In genomic region chr6:159894991-159895390, GRCh38 we compare ENCODE assay signal across 32 cellular contexts. TPM values are rescaled to one million over a fixed set of nuclear protein-coding genes. Genes with fewer than 3 reads are reported as not detected.
"Had no signal": no experiment of that assay in that cellular context is flagged by ENCODE, and none has a peak within 500 bp of the region (broad histone marks: within the 10 kb centered on the region; RNA-seq: fewer than 3 reads in every experiment).

No MANE protein-coding gene starts in this region.

- H3K27ac ChIP-seq: colonic mucosa, esophagus muscularis mucosa, foreskin keratinocyte, gastrocnemius medialis, WERI-Rb-1 had no signal

- H3K4me1 ChIP-seq: colonic mucosa, esophagus muscularis mucosa, foreskin keratinocyte, gastrocnemius medialis had no signal

- H3K36me3 ChIP-seq: colonic mucosa, esophagus muscularis mucosa, gastrocnemius medialis, WERI-Rb-1 had no signal

- H3K27me3 ChIP-seq: colonic mucosa had no signal

- H3K27ac Mint-ChIP-seq: activated B cell treated with CpG ODN at 0.5 μM for 24 hours; activated CD8-positive, alpha-beta T cell treated with anti-CD3 and anti-CD28 coated beads for 36 hours; activated naive CD8-positive, alpha-beta T cell; activated T-cell treated with anti-CD3 and anti-CD28 coated beads, Interleukin-2, amount 50 U/mL, for 72 hours; T-helper 17 cell; T-helper 2 cell treated with Interferon-gamma antibody and Interleukin-4, amounts not matched to agents 5 μg/mL and 100 μg/mL, for 36 hours had no signal

- ATAC-seq: activated CD4-positive, CD25-positive, alpha-beta regulatory T cell treated with anti-CD3 and anti-CD28 coated beads, Interleukin-2, amount 50 U/mL, for 24 hours; activated CD8-positive, alpha-beta T cell treated with anti-CD3 and anti-CD28 coated beads for 36 hours; activated T-cell treated with anti-CD3 and anti-CD28 coated beads, Interleukin-2, amount 50 U/mL, for 72 hours; foreskin keratinocyte; gastrocnemius medialis; T-helper 17 cell had no signal

- H3K4me1 Mint-ChIP-seq: activated B cell treated with CpG ODN at 0.5 μM for 24 hours, T-helper 17 cell had no signal

- H3K9me3 Mint-ChIP-seq: activated B cell treated with CpG ODN at 0.5 μM for 24 hours; activated CD8-positive, alpha-beta T cell treated with anti-CD3 and anti-CD28 coated beads for 36 hours; activated T-cell treated with anti-CD3 and anti-CD28 coated beads, Interleukin-2, amount 50 U/mL, for 72 hours; T-helper 2 cell treated with Interferon-gamma antibody and Interleukin-4, amounts not matched to agents 5 μg/mL and 100 μg/mL, for 36 hours had no signal

- H3K4me3 Mint-ChIP-seq: activated B cell treated with CpG ODN at 0.5 μM for 24 hours; activated CD8-positive, alpha-beta T cell treated with anti-CD3 and anti-CD28 coated beads for 36 hours; activated naive CD8-positive, alpha-beta T cell; activated T-cell treated with anti-CD3 and anti-CD28 coated beads, Interleukin-2, amount 50 U/mL, for 72 hours; T-helper 17 cell; T-helper 2 cell treated with Interferon-gamma antibody and Interleukin-4, amounts not matched to agents 5 μg/mL and 100 μg/mL, for 36 hours had no signal

- DNase-seq: activated B cell treated with CpG ODN at 0.5 μM for 24 hours; activated CD4-positive, alpha-beta T cell treated with anti-CD3 and anti-CD28 coated beads for 48 hours; activated CD4-positive, alpha-beta T cell treated with anti-CD3 and anti-CD28 coated beads, Interleukin-2, amount 50 U/mL, for 1 hour; activated CD4-positive, alpha-beta T cell treated with anti-CD3 and anti-CD28 coated beads, Interleukin-2, amount 50 U/mL, for 48 hours; activated CD8-positive, alpha-beta memory T cell treated with anti-CD3 and anti-CD28 coated beads for 24 hours; activated CD8-positive, alpha-beta T cell treated with anti-CD3 and anti-CD28 coated beads for 36 hours; activated effector memory CD4-positive, alpha-beta T cell treated with Interleukin-2 at 50 U/mL for 16 hours; activated gamma-delta T cell treated with Interleukin-2 at 50 U/mL for 16 hours; activated naive CD4-positive, alpha-beta T cell treated with anti-CD3 and anti-CD28 coated beads, Interleukin-2, amount 50 U/mL, for 16 hours; activated naive CD4-positive, alpha-beta T cell treated with Interleukin-2 at 50 U/mL for 16 hours; activated T-cell treated with anti-CD3 and anti-CD28 coated beads, Interleukin-2, amount 50 U/mL, for 72 hours; amniotic stem cell; anterior cingulate cortex; central memory CD4-positive, alpha-beta T cell; cerebellar nuclear complex; colonic mucosa; effector CD8-positive, alpha-beta T cell; foreskin keratinocyte; gastrocnemius medialis; glutamatergic neuron; T-helper 1 cell; T-helper 17 cell; T1000; WERI-Rb-1 had no signal

- H3K36me3 Mint-ChIP-seq: activated naive CD8-positive, alpha-beta T cell had no signal

- H3K4me3 ChIP-seq: colonic mucosa, esophagus muscularis mucosa, gastrocnemius medialis had no signal

- H3K9me3 ChIP-seq: colonic mucosa, esophagus muscularis mucosa, gastrocnemius medialis had no signal

RNA-seq across cellular contexts. Expression of gene MAS1, which starts 4.2 kb away (rescaled TPM):
- total RNA-seq: activated B cell treated with CpG ODN at 0.5 μM for 24 hours; activated CD8-positive, alpha-beta T cell treated with anti-CD3 and anti-CD28 coated beads for 36 hours; activated T-cell treated with anti-CD3 and anti-CD28 coated beads, Interleukin-2, amount 50 U/mL, for 72 hours; astrocyte; colonic mucosa; dermis microvascular lymphatic vessel endothelial cell; endothelial cell of umbilical vein; epithelial cell of proximal tubule; esophagus muscularis mucosa; foreskin keratinocyte; gastrocnemius medialis; T-helper 17 cell had no signal
